Comparison of ENCODE assay signal across 1 cellular context in genomic region chr17:55413825-55414489, GRCh38.
A peak's percentile ranks its signal among the peaks of the same experiment; 100 is the strongest.
TF ChIP-seq lines count a peak whose summit lies in the region.

No MANE protein-coding gene starts in this region.

TF ChIP-seq in K562, 482 proteins besides CTCF, POLR2A, EP300 and RAD21:
- peak; percentile 84 for TF ChIP-seq HMBOX1 (IDR thresholded peaks at IDR 0.05)
- TF ChIP-seq ZNF445 (CRISPR knock-in tag; IDR thresholded peaks at IDR 0.05; ENCODE audit: low read depth), result no peak
- peak; percentile 33; the same call in 1 of the 2 replicates for TF ChIP-seq GATA2 (CRISPR knock-in tag; IDR thresholded peaks at IDR 0.05)
- no peak for TF ChIP-seq ZNF561 (CRISPR knock-in tag; conservative IDR thresholded peaks at IDR 0.05)
TF ChIP-seq in K562: peak in this region for 2.
